Comparison of ENCODE assay signal across 24 cellular contexts in genomic region chr16:11020388-11020787, GRCh38.
A peak's percentile ranks its signal among the peaks of the same experiment; 100 is the strongest.
DNase-seq lines count a peak whose midpoint lies in the region; ATAC-seq and TF ChIP-seq lines count a peak whose summit lies in the region.
"Had no signal": no experiment of that assay in that cellular context is flagged by ENCODE, and none has a peak within 500 bp of the region (broad histone marks: within the 10 kb centered on the region; RNA-seq: fewer than 3 reads in every experiment).

No MANE protein-coding gene starts in this region.

- H3K79me1 ChIP-seq in IMR-90 (ENCODE audit: low read depth in 1 of 2, low read length in 2 of 2): peaks cover 5 to 22% of the 10 kb centered on the region in 2 experiments; a peak in 1 of 4 replicates

- H3K4me2 ChIP-seq in IMR-90 (ENCODE audit: low read depth, low read length): no peak overlapping the region
- H3K4me2 ChIP-seq: GM23338, PC-9 had no signal

- BruUV-seq in IMR-90 (replicated peaks; lab: Mats Ljungman, UMichigan): no TSS peak

- DNase-seq in IMR-90: no peak
- DNase-seq in SK-N-MC (ENCODE audit: low read depth, low spot score): no peak
- no peak for DNase-seq in lung (ENCODE audit: low spot score)
- no peak for DNase-seq in stimulated activated naive B cell treated with anti-CD40 and anti-IgM and Interleukin-4, amounts not matched to agents 10 μg/mL and 1 μg/mL and 100 μg/mL, for 72 hours
- DNase-seq in stimulated activated CD4-positive, alpha-beta T cell treated with anti-CD3 and anti-CD28 coated beads, Interleukin-12 subunit alpha, Interleukin-12 subunit beta, amount 100 ng/mL, for 4 hours: no peak
- DNase-seq in thyroid gland: no peak
- no peak for DNase-seq in NK-92 treated with Interleukin-12 subunit alpha and Interleukin-12 subunit beta, amount 100 ng/mL, for 24 hours (lab: John Stamatoyannopoulos, UW)
- DNase-seq: Caco-2; CD8-positive, alpha-beta T cell; H9; Karpas-422; NCI-H1092 treated with DMSO at 0.1 percent for 48 hours; NCI-H146; NCI-H1930; NCI-H2107; NCI-H446; NCI-H524 treated with DMSO at 0.1 percent for 48 hours; NCI-H774; PC-9; SJCRH30 had no signal

- H2BK5ac ChIP-seq in IMR-90 (ENCODE audit: low read depth, low read length, poor library complexity, severe bottlenecking): no peak overlapping the region

- in situ Hi-C loops in IMR-90 (cut with MboI; ENCODE audit: low sequenced_read_pairs): no loop called here

- no peak for ATAC-seq in IMR-90 (ENCODE audit: low read depth)
- peak; percentile 20 for ATAC-seq in lung (ENCODE audit: insufficient read depth, low FRiP score)
- no peak for ATAC-seq in stimulated activated naive B cell treated with anti-CD40 and anti-IgM and Interleukin-4, amounts not matched to agents 10 μg/mL and 1 μg/mL and 100 μg/mL, for 72 hours (replicated peaks)
- ATAC-seq: CD8-positive, alpha-beta T cell; GM23338; Right ventricle myocardium inferior had no signal

- no peaks in the 10 kb centered on the region for H4K20me1 ChIP-seq in IMR-90 (ENCODE audit: insufficient read depth, low read length)

- no peak overlapping the region; the same call in 1 of the 2 replicates for H3K18ac ChIP-seq in IMR-90 (ENCODE audit: low read depth, low read length)

- no peak overlapping the region for H3K4me3 Mint-ChIP-seq in stimulated activated naive B cell treated with anti-CD40 and anti-IgM and Interleukin-4, amounts not matched to agents 10 μg/mL and 1 μg/mL and 100 μg/mL, for 72 hours
- H3K4me3 Mint-ChIP-seq: B cell; CD8-positive, alpha-beta T cell; GM23338; H9 had no signal

- no peak overlapping the region for H3K4me3 ChIP-seq in IMR-90 (ENCODE audit: insufficient read depth, low read depth, low read length)
- no peak overlapping the region for H3K4me3 ChIP-seq in SK-N-MC
- H3K4me3 ChIP-seq in lung: no peak overlapping the region
- no peak overlapping the region for H3K4me3 ChIP-seq in thyroid gland (replicated peaks in 1 of 3)
- H3K4me3 ChIP-seq: GM23338, PC-9, SJCRH30 had no signal

- no peak overlapping the region for H3K27ac ChIP-seq in IMR-90 (ENCODE audit: insufficient read depth, low read length)
- peak overlapping the region; percentile 93; the same call in 1 of the 2 replicates for H3K27ac ChIP-seq in SK-N-MC
- H3K27ac ChIP-seq in lung (ENCODE audit: low read depth in 1 of 2, low read length in 1 of 2): no peak overlapping the region
- no peak overlapping the region for H3K27ac ChIP-seq in thyroid gland
- H3K27ac ChIP-seq: C4-2B, PC-9, SJCRH30 had no signal

- peak overlapping the region; percentile 28; the same call in 1 of the 2 replicates for H4K91ac ChIP-seq in IMR-90 (ENCODE audit: insufficient read depth, low read depth, low read length)

- H3K27ac Mint-ChIP-seq in stimulated activated naive B cell treated with anti-CD40 and anti-IgM and Interleukin-4, amounts not matched to agents 10 μg/mL and 1 μg/mL and 100 μg/mL, for 72 hours: peak overlapping the region; percentile 49
- H3K27ac Mint-ChIP-seq: B cell; CD8-positive, alpha-beta T cell; GM23338; H9 had no signal

- no peak overlapping the region for H2BK20ac ChIP-seq in IMR-90 (ENCODE audit: low read depth, low read length)

- no peak overlapping the region for H2BK15ac ChIP-seq in IMR-90 (ENCODE audit: low read depth, low read length)

- dilution Hi-C loops in IMR-90 (cut with HindIII; ENCODE audit: low sequenced_read_pairs, unreplicated experiment): no loop called here

- CTCF ChIA-PET in IMR-90 (lab: Yijun Ruan, JAX): no interaction called here

- intact Hi-C loops in IMR-90 (cut with micrococcal nuclease): no loop called here
- intact Hi-C loops in thyroid gland (cut with DNase I): no loop called here

- H3K4ac ChIP-seq in IMR-90 (ENCODE audit: low read depth, low read length): no peak overlapping the region

- whole genome bisulfite sequencing in IMR-90 (ENCODE audit: extremely low coverage in 2 of 2, insufficient read length in 1 of 2), 2 experiments: 100% methylated on average over 3 of the region's 4 CpGs; no CpG with 5 or more reads in 1 of the 2 experiments
- 94 to 100% methylated on average over 3 to 4 of the region's 4 CpGs for WGBS in lung, 2 donors
- 94 to 98% methylated on average over 4 of the region's 4 CpGs for WGBS in thyroid gland, 2 donors

- H3K36me3 Mint-ChIP-seq in stimulated activated naive B cell treated with anti-CD40 and anti-IgM and Interleukin-4, amounts not matched to agents 10 μg/mL and 1 μg/mL and 100 μg/mL, for 72 hours: peaks cover 63 to 86% of the 10 kb centered on the region in 2 donors

- H2AK9ac ChIP-seq in IMR-90 (replicated peaks; ENCODE audit: low read depth, low read length, poor library complexity): no peak overlapping the region

- H3K9me3 ChIP-seq in IMR-90 (ENCODE audit: control insufficient read depth, insufficient read depth, low read length): no peaks in the 10 kb centered on the region; the same call in 1 of the 2 replicates
- H3K9me3 ChIP-seq in SK-N-MC (ENCODE audit: low read depth, low read length): no peaks in the 10 kb centered on the region
- H3K9me3 ChIP-seq in lung (ENCODE audit: control insufficient read depth in 2 of 2, insufficient read depth in 1 of 2, low read length in 1 of 2): peaks cover 0 to 5% of the 10 kb centered on the region in 2 donors
- H3K9me3 ChIP-seq in thyroid gland: no peaks in the 10 kb centered on the region
- H3K9me3 ChIP-seq: Caco-2, SJCRH30 had no signal

- POLR2A ChIA-PET in IMR-90 (lab: Charles Lee; ENCODE audit: unreplicated experiment): no interaction called here

- H3K27me3 Mint-ChIP-seq in stimulated activated naive B cell treated with anti-CD40 and anti-IgM and Interleukin-4, amounts not matched to agents 10 μg/mL and 1 μg/mL and 100 μg/mL, for 72 hours: no peaks in the 10 kb centered on the region
- H3K27me3 Mint-ChIP-seq: B cell had no signal

- H4K5ac ChIP-seq in IMR-90 (ENCODE audit: low read depth, low read length): no peak overlapping the region; the same call in 1 of the 2 replicates

- peaks cover 24% of the 10 kb centered on the region for H3K9me1 ChIP-seq in IMR-90 (ENCODE audit: insufficient read depth, low read length)

- no peak overlapping the region for H2AK5ac ChIP-seq in IMR-90 (ENCODE audit: low read depth, low read length)

- no peak for TF ChIP-seq POLR2A in IMR-90 (IDR thresholded peaks at IDR 0.05; ENCODE audit: low read depth, low read length)
- TF ChIP-seq POLR2A in thyroid gland (IDR thresholded peaks at IDR 0.05): no peak

- H3K23ac ChIP-seq in IMR-90 (ENCODE audit: low read depth, low read length): no peak overlapping the region

- H3K9ac ChIP-seq in IMR-90 (ENCODE audit: low read depth, low read length) (no peak overlapping the region), SK-N-MC (ENCODE audit: insufficient read length) (no peak overlapping the region)

- H3K4me1 ChIP-seq in IMR-90 (ENCODE audit: control insufficient read depth, insufficient read depth, low read length) (peaks cover 15% of the 10 kb centered on the region), lung (ENCODE audit: control insufficient read depth in 2 of 2, insufficient read depth in 2 of 2, low read length in 2 of 2) (peaks cover 3 to 9% of the 10 kb centered on the region in 2 donors), thyroid gland (peaks cover 0 to 4% of the 10 kb centered on the region in 2 donors)
- H3K4me1 ChIP-seq: SJCRH30 had no signal

- H2AFZ ChIP-seq in IMR-90 (replicated peaks; ENCODE audit: low read length, poor library complexity): no peak overlapping the region
- H2AFZ ChIP-seq: GM23338, PC-9 had no signal

- H3K56ac ChIP-seq in IMR-90 (ENCODE audit: extremely low read depth, insufficient read depth, low read length): no peak overlapping the region

- TF ChIP-seq CTCF in IMR-90 (conservative IDR thresholded peaks at IDR 0.05; ENCODE audit: low read depth, low read length): no peak
- no peak for TF ChIP-seq CTCF in lung (IDR thresholded peaks at IDR 0.05; ENCODE audit: control extremely low read depth, extremely low read depth)
- no peak for TF ChIP-seq CTCF in thyroid gland (IDR thresholded peaks at IDR 0.05)

- H3K4me1 Mint-ChIP-seq in stimulated activated naive B cell treated with anti-CD40 and anti-IgM and Interleukin-4, amounts not matched to agents 10 μg/mL and 1 μg/mL and 100 μg/mL, for 72 hours: peaks cover 10 to 17% of the 10 kb centered on the region in 2 donors
- H3K4me1 Mint-ChIP-seq: B cell had no signal

- TF ChIP-seq RAD21 in IMR-90 (IDR thresholded peaks at IDR 0.05; ENCODE audit: low read length): no peak

- peaks cover 6% of the 10 kb centered on the region in 2 donors for H3K9me3 Mint-ChIP-seq in stimulated activated naive B cell treated with anti-CD40 and anti-IgM and Interleukin-4, amounts not matched to agents 10 μg/mL and 1 μg/mL and 100 μg/mL, for 72 hours
- H3K9me3 Mint-ChIP-seq: CD8-positive, alpha-beta T cell; GM23338; H9 had no signal

- H3K36me3 ChIP-seq in IMR-90 (ENCODE audit: control insufficient read depth, insufficient read depth, low read length) (peaks cover 20% of the 10 kb centered on the region), SK-N-MC (ENCODE audit: insufficient read depth, low read length) (peaks cover under 1% of the 10 kb centered on the region; the same call in 1 of the 2 replicates), lung (ENCODE audit: control insufficient read depth in 2 of 2, insufficient read depth in 2 of 2, low read length in 2 of 2) (peaks cover 11 to 15% of the 10 kb centered on the region in 2 donors), thyroid gland (peaks cover under 1 to 7% of the 10 kb centered on the region in 2 donors)
- H3K36me3 ChIP-seq: SJCRH30 had no signal

- no peak overlapping the region for H3K14ac ChIP-seq in IMR-90 (replicated peaks; ENCODE audit: low read depth, low read length)

- H3K27me3 ChIP-seq in IMR-90 (ENCODE audit: control insufficient read depth, insufficient read depth, low read length) (no peaks in the 10 kb centered on the region), lung (ENCODE audit: control insufficient read depth, insufficient read depth) (no peaks in the 10 kb centered on the region), thyroid gland (no peaks in the 10 kb centered on the region)
- H3K27me3 ChIP-seq: SJCRH30 had no signal

- H4K8ac ChIP-seq in IMR-90 (ENCODE audit: low read depth in 2 of 2, low read length in 2 of 2): no peak overlapping the region

- H2BK120ac ChIP-seq in IMR-90 (ENCODE audit: low read depth, low read length): no peak overlapping the region

TF ChIP-seq in IMR-90, 13 proteins besides CTCF, POLR2A, EP300 and RAD21 (continues in another document):
- TF ChIP-seq CHD1 (IDR thresholded peaks at IDR 0.05; ENCODE audit: low read depth, low read length) (no peak), MXI1 (IDR thresholded peaks at IDR 0.05; ENCODE audit: borderline replicate concordance, low read depth, low read length) (no peak), FOS (IDR thresholded peaks at IDR 0.05; ENCODE audit: low read depth, low read length) (no peak), MAFK (IDR thresholded peaks at IDR 0.05; ENCODE audit: low read depth, low read length) (no peak), NFE2L2 (IDR thresholded peaks at IDR 0.05; ENCODE audit: low read depth, low read length) (no peak), MAZ (IDR thresholded peaks at IDR 0.05; ENCODE audit: borderline replicate concordance, low read depth, low read length) (no peak), CEBPB (IDR thresholded peaks at IDR 0.05; ENCODE audit: low read depth, low read length) (no peak), RFX5 (IDR thresholded peaks at IDR 0.05; ENCODE audit: low read depth, low read length) (no peak)
